1 cellular context compared by ENCODE assay signal in the genomic region with DNA sequence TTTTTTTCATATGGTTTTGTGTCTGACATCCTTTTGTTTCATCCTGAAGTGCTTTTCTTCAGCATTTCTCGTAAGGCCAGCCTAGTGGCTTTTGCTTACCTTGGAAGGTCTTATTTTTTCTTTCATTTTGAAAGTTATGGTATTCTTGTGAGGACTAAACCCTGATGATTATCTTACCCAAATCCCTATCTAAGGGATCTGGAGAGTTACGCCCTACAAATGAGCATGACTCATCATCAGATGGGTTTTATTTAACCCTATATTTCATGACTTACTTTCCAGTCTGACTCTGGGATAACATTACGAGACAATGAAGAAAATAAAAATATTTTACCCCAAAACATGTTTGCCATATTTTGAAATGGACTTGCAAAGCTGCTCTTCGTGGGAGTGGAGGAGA.
TF ChIP-seq lines count a peak whose summit lies in the region.

No MANE protein-coding gene starts in this region.

TF ChIP-seq in WTC11, 78 proteins besides CTCF, POLR2A, EP300 and RAD21 (continued from another document):
- TF ChIP-seq, protein P1, sequence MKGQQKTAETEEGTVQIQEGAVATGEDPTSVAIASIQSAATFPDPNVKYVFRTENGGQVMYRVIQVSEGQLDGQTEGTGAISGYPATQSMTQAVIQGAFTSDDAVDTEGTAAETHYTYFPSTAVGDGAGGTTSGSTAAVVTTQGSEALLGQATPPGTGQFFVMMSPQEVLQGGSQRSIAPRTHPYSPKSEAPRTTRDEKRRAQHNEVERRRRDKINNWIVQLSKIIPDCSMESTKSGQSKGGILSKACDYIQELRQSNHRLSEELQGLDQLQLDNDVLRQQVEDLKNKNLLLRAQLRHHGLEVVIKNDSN (CRISPR knock-in tag; IDR thresholded peaks at IDR 0.05): no peak
- TF ChIP-seq EMX1 (CRISPR knock-in tag; IDR thresholded peaks at IDR 0.05): no peak
- TF ChIP-seq, protein P2, sequence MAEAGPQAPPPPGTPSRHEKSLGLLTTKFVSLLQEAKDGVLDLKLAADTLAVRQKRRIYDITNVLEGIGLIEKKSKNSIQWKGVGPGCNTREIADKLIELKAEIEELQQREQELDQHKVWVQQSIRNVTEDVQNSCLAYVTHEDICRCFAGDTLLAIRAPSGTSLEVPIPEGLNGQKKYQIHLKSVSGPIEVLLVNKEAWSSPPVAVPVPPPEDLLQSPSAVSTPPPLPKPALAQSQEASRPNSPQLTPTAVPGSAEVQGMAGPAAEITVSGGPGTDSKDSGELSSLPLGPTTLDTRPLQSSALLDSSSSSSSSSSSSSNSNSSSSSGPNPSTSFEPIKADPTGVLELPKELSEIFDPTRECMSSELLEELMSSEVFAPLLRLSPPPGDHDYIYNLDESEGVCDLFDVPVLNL (CRISPR knock-in tag; IDR thresholded peaks at IDR 0.05; ENCODE audit: borderline replicate concordance, low read depth): no peak
- TF ChIP-seq ZNF416 (CRISPR knock-in tag; IDR thresholded peaks at IDR 0.05): no peak
- no peak for TF ChIP-seq MXD4 (CRISPR knock-in tag; IDR thresholded peaks at IDR 0.05; ENCODE audit: borderline replicate concordance)
- TF ChIP-seq, protein P3, sequence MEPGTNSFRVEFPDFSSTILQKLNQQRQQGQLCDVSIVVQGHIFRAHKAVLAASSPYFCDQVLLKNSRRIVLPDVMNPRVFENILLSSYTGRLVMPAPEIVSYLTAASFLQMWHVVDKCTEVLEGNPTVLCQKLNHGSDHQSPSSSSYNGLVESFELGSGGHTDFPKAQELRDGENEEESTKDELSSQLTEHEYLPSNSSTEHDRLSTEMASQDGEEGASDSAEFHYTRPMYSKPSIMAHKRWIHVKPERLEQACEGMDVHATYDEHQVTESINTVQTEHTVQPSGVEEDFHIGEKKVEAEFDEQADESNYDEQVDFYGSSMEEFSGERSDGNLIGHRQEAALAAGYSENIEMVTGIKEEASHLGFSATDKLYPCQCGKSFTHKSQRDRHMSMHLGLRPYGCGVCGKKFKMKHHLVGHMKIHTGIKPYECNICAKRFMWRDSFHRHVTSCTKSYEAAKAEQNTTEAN (CRISPR knock-in tag; IDR thresholded peaks at IDR 0.05): no peak
- TF ChIP-seq NFYB (CRISPR knock-in tag; conservative IDR thresholded peaks at IDR 0.05; ENCODE audit: low read depth): no peak
- no peak for TF ChIP-seq ATF1 (CRISPR knock-in tag; IDR thresholded peaks at IDR 0.05)
- no peak for TF ChIP-seq GABPB1 (CRISPR knock-in tag; IDR thresholded peaks at IDR 0.05)
- TF ChIP-seq, protein P4, sequence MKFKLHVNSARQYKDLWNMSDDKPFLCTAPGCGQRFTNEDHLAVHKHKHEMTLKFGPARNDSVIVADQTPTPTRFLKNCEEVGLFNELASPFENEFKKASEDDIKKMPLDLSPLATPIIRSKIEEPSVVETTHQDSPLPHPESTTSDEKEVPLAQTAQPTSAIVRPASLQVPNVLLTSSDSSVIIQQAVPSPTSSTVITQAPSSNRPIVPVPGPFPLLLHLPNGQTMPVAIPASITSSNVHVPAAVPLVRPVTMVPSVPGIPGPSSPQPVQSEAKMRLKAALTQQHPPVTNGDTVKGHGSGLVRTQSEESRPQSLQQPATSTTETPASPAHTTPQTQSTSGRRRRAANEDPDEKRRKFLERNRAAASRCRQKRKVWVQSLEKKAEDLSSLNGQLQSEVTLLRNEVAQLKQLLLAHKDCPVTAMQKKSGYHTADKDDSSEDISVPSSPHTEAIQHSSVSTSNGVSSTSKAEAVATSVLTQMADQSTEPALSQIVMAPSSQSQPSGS (CRISPR knock-in tag; IDR thresholded peaks at IDR 0.05; ENCODE audit: borderline replicate concordance, low read depth): no peak
- no peak for TF ChIP-seq GTF2I (CRISPR knock-in tag; conservative IDR thresholded peaks at IDR 0.05)
- TF ChIP-seq ETV6 (CRISPR knock-in tag; IDR thresholded peaks at IDR 0.05): no peak
- no peak for TF ChIP-seq PRRX2 (CRISPR knock-in tag; IDR thresholded peaks at IDR 0.05)
- TF ChIP-seq ZNF121 (CRISPR knock-in tag; IDR thresholded peaks at IDR 0.05): no peak
- TF ChIP-seq TP53 (CRISPR knock-in tag; IDR thresholded peaks at IDR 0.05): no peak
TF ChIP-seq in WTC11: peak in this region for 0.
